In the genomic region with DNA sequence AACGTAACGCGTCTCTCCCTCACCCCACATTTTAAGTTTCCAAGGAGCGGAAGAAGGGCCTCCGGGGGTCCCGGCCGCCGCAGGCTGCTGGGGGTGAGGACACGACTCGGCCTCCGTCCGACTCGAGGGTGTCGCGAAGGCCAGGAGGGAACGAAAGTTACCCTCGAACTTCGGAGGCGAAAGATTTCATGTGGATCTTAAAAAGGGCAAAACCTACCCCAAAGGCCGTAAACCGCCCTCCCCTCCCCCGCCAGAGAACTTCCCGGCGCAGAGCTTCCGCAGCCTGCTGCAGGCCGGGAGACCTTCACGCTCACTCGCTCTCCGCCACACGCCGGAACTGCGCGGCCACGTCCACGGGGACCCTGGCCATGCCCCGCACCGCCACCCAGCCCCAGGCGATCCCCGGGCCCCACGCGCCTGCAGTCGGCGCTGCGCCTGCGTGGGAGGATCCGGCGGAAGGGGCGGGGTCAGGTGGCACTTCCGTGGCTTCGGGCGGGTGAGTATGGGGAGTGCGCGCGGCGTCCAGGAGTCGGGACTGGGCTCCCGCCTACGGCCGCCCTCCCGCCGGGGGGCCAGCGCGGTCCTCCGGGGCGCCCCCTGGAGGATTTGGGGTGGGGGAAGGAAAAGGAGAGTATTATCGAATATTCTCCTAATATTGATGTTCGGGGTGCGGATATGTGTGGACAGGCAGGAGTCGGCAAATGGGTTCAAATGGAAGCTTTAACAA, we compare ENCODE assay signal across 8 cellular contexts. TPM values are rescaled to one million over a fixed set of nuclear protein-coding genes. Genes with fewer than 3 reads are reported as not detected.
A peak's percentile ranks its signal among the peaks of the same experiment; 100 is the strongest.
DNase-seq lines count a peak whose midpoint lies in the region; TF ChIP-seq lines count a peak whose summit lies in the region.

A gene (plus strand): TSS at position 474 of the 727 bp plus-strand sequence. CDS start 19,755 bp downstream, outside the sequence.

- H3K4me3 ChIP-seq in fibroblast of villous mesenchyme (ENCODE audit: low read depth, low read length) (peak within 1 kb of the TSS; percentile 90), neural progenitor cell (peak within 1 kb of the TSS; percentile 84)

- H3K4me3 Mint-ChIP-seq in neural progenitor cell = peak within 1 kb of the TSS; percentile 97

- H3K4me2 ChIP-seq in neural progenitor cell = peak within 1 kb of the TSS; percentile 82

- peak within 1 kb of the TSS; percentile 74 for H2AFZ ChIP-seq in neural progenitor cell (replicated peaks)

- H4K20me1 ChIP-seq in neural progenitor cell (ENCODE audit: low read depth) = no peaks in the 10 kb centered on the region

- peaks cover 6% of the 10 kb centered on the region for H3K36me3 Mint-ChIP-seq in neural progenitor cell

- H3K9me3 ChIP-seq in ES-I3 (ENCODE audit: control insufficient read depth, insufficient read depth, low read length) = peaks cover 2% of the 10 kb centered on the region; the same call in 1 of the 2 replicates
- no peaks in the 10 kb centered on the region for H3K9me3 ChIP-seq in neural progenitor cell (ENCODE audit: low read depth)

- peaks cover 14% of the 10 kb centered on the region for H3K79me2 ChIP-seq in neural progenitor cell (ENCODE audit: low read depth)

- H3K9me3 Mint-ChIP-seq in neural progenitor cell = peaks cover 11% of the 10 kb centered on the region

- peak; percentile 56 for TF ChIP-seq CTCF in LNCAP (IDR thresholded peaks at IDR 0.05)
- TF ChIP-seq CTCF in fibroblast of villous mesenchyme (IDR thresholded peaks at IDR 0.05; ENCODE audit: insufficient read depth, low read depth, low read length) = peak; percentile 61
- peak; percentile 82 for TF ChIP-seq CTCF in neural progenitor cell (IDR thresholded peaks at IDR 0.05)

- peaks cover 7% of the 10 kb centered on the region for H3F3A ChIP-seq in neural progenitor cell (ENCODE audit: low read depth)

- H3K4me1 ChIP-seq in ES-I3 (ENCODE audit: insufficient read depth, low read length) (no peaks in the 10 kb centered on the region; the same call in 1 of the 2 replicates), neural progenitor cell (peaks cover 10% of the 10 kb centered on the region)

- DNase-seq in GOT3 (lab: John Stamatoyannopoulos, UW) = peak; percentile 67
- peak; percentile 81 to 92 for DNase-seq in SHP77 (lab: John Stamatoyannopoulos, UW)
- peak; percentile 93 for DNase-seq in activated gamma-delta T cell (lab: John Stamatoyannopoulos, UW)
- DNase-seq in fibroblast of villous mesenchyme (ENCODE audit: low read depth) = peak; percentile 92
- peak; percentile 92 for DNase-seq in neural progenitor cell (ENCODE audit: low spot score)
- peak; percentile 81 for DNase-seq in stromal cell of bone marrow (ENCODE audit: low read depth)

- H3K36me3 ChIP-seq in ES-I3 (ENCODE audit: insufficient read depth, low read length) = no peaks in the 10 kb centered on the region
- no peaks in the 10 kb centered on the region for H3K36me3 ChIP-seq in neural progenitor cell

- peak within 1 kb of the TSS; percentile 97 for H3K27ac Mint-ChIP-seq in neural progenitor cell

- peaks cover 23% of the 10 kb centered on the region for H3K4me1 Mint-ChIP-seq in neural progenitor cell

- H3K27me3 Mint-ChIP-seq in neural progenitor cell (ENCODE audit: insufficient read depth, low read depth) = no peaks in the 10 kb centered on the region

- H3K27ac ChIP-seq in neural progenitor cell = no peak within 1 kb of the TSS

- H3K9ac ChIP-seq in ES-I3 (ENCODE audit: low read depth, low read length) = peak within 1 kb of the TSS; percentile 99
- H3K9ac ChIP-seq in neural progenitor cell = peak within 1 kb of the TSS; percentile 74

- no peaks in the 10 kb centered on the region for H3K27me3 ChIP-seq in neural progenitor cell

RNA-seq across cellular contexts. Expression of the gene that starts here (rescaled TPM):
- total RNA-seq in fibroblast of villous mesenchyme (2.6 and 4.3 TPM in 2 replicates), neural progenitor cell (ENCODE audit: low replicate concordance) (2.0 and 2.3 TPM in 2 replicates)
